Comparison of ENCODE assay signal across 9 cellular contexts in the genomic region with DNA sequence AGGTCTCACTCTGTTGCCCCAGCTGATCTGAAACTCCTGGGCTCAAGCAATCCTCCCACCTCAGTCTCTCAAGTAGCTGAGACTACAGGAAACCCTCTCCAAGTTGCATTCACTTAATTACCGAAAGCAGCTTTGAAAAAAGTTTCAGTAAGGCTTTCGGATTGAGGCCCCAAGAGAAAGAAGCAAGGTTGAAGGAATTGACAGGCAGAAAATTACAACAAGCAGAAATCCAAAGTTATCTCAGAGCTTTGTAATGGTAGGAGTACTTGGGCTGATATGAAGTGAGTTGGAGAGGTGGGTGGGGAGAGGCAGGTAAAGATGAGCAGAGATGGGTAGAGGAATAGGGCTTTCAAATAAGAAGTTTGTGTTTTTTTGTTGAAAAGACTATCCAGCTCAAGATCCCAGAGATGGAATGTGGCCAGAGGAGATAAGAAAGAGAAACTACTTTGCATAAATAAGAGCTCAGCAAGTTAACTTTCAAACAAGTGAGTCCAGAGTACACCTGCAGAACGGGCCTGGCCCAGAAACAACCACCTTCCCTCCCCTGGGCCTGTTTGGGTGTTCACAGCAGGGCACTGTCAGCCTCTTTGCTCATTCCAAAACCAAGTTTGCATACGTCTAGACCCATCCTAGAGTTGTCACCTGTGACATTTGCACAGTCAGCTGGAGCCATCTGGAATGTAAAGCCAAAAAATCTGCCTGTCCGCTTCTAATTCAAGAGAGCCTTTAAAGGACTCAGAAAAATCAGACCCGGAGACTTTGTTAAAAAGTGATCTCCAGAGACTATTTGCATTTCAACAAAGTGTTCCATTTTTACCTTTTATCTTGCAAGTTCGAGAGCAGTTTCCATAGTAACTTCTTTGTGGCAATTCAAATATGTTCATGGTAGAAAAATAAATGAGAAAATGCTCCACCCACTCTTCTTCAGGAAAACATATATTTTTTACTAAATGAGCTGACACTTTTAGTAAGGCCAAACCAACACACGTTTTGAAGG. TPM values are rescaled to one million over a fixed set of nuclear protein-coding genes. Genes with fewer than 3 reads are reported as not detected.
DNase-seq lines count a peak whose midpoint lies in the region; ATAC-seq and TF ChIP-seq lines count a peak whose summit lies in the region.
"Had no signal": no experiment of that assay in that cellular context is flagged by ENCODE, and none has a peak within 500 bp of the region (broad histone marks: within the 10 kb centered on the region; RNA-seq: fewer than 3 reads in every experiment).

No MANE protein-coding gene starts in this region.

- no peaks in the 10 kb centered on the region for H3K27me3 ChIP-seq in hepatocyte
- H3K27me3 ChIP-seq: pancreas had no signal

- peaks cover 29% of the 10 kb centered on the region for H3K4me1 ChIP-seq in hepatocyte (ENCODE audit: insufficient read depth)

- H3K36me3 Mint-ChIP-seq in effector memory CD8-positive, alpha-beta T cell (ENCODE audit: insufficient read depth), result peaks cover 16% of the 10 kb centered on the region

- H3K36me3 ChIP-seq in hepatocyte (replicated peaks; ENCODE audit: insufficient read depth, low read depth), result no peaks in the 10 kb centered on the region
- H3K36me3 ChIP-seq: pancreas had no signal

- H3K27ac ChIP-seq in hepatocyte, result peak overlapping the region; percentile 86

- H3K9me2 ChIP-seq in hepatocyte (replicated peaks; ENCODE audit: insufficient read depth), result no peaks in the 10 kb centered on the region

- 50% methylated on average over 8 of the region's 8 CpGs for WGBS in hepatocyte (ENCODE audit: low lambda C conversion rate, missing lambda C conversion rate)

- peaks cover 27% of the 10 kb centered on the region for H3K79me2 ChIP-seq in hepatocyte

- H3K4me2 ChIP-seq in hepatocyte, result peak overlapping the region; percentile 71

- peaks cover 23 to 39% of the 10 kb centered on the region in 2 donors for H3K4me1 Mint-ChIP-seq in effector memory CD8-positive, alpha-beta T cell (ENCODE audit: low read depth in 2 of 2)

- H3K4me3 Mint-ChIP-seq in effector memory CD8-positive, alpha-beta T cell, result peak overlapping the region in 1 of 2 donors; percentile 9

- DNase-seq in hepatocyte (ENCODE audit: low spot score) (peak; percentile 50), GDM1 (lab: John Stamatoyannopoulos, UW) (no peak), NCI-H1694 treated with DMSO at 0.1 percent for 48 hours (lab: John Stamatoyannopoulos, UW) (no peak), glomerular visceral epithelial cell (ENCODE audit: extremely low spot score) (no peak)
- DNase-seq in effector memory CD8-positive, alpha-beta T cell, result no peak
- DNase-seq: pancreas had no signal

- peak overlapping the region; percentile 63 for H2AFZ ChIP-seq in hepatocyte

- no peak overlapping the region for H3K4me3 ChIP-seq in hepatocyte
- H3K4me3 ChIP-seq: pancreas had no signal

- no peaks in the 10 kb centered on the region for H3K9me3 Mint-ChIP-seq in effector memory CD8-positive, alpha-beta T cell

- no peaks in the 10 kb centered on the region for H3K9me3 ChIP-seq in hepatocyte (ENCODE audit: low read depth)
- H3K9me3 ChIP-seq: pancreas had no signal

- H4K20me1 ChIP-seq in hepatocyte (ENCODE audit: insufficient read depth, poor library complexity, severe bottlenecking), result peaks cover 18% of the 10 kb centered on the region

- H3K27me3 Mint-ChIP-seq in effector memory CD8-positive, alpha-beta T cell, result no peaks in the 10 kb centered on the region

- peak; percentile 78 for ATAC-seq in GM18502 (IDR thresholded peaks at IDR 0.05; ENCODE audit: poor library complexity, unreplicated experiment)
- ATAC-seq in GM21423 (IDR thresholded peaks at IDR 0.05; ENCODE audit: unreplicated experiment), result peak; percentile 64
- ATAC-seq in HG03457 (IDR thresholded peaks at IDR 0.05; ENCODE audit: unreplicated experiment), result peak; percentile 69
- no peak for ATAC-seq in effector memory CD8-positive, alpha-beta T cell (replicated peaks)
- ATAC-seq: pancreas had no signal

- no peak for TF ChIP-seq CTCF in hepatocyte (IDR thresholded peaks at IDR 0.05; ENCODE audit: poor library complexity)

- no peak overlapping the region for H3K27ac Mint-ChIP-seq in effector memory CD8-positive, alpha-beta T cell

RNA-seq across cellular contexts. Expression of a gene that starts 2.3 kb away (rescaled TPM):
- total RNA-seq in hepatocyte, result 107 and 129 TPM in 2 replicates
- 78.0 and 84.0 TPM in 2 replicates for polyA plus RNA-seq in hepatocyte
